ENCODE assay signal across 8 cellular contexts in genomic region chr6:138818496-138819194, GRCh38. TPM values are rescaled to one million over a fixed set of nuclear protein-coding genes. Genes with fewer than 3 reads are reported as not detected.
A peak's percentile ranks its signal among the peaks of the same experiment; 100 is the strongest.
DNase-seq lines count a peak whose midpoint lies in the region; ATAC-seq and TF ChIP-seq lines count a peak whose summit lies in the region.

No MANE protein-coding gene starts in this region.

- H3K27ac ChIP-seq in suprapubic skin: peak overlapping the region; percentile 90
- no peak overlapping the region for H3K27ac ChIP-seq in SK-N-SH (ENCODE audit: low read depth in 2 of 2, low read length in 1 of 2)

- peak overlapping the region; percentile 17 for H3K4me3 Mint-ChIP-seq in Calu3 (ENCODE audit: low read depth, unreplicated experiment)
- H3K4me3 Mint-ChIP-seq in activated naive CD8-positive, alpha-beta T cell treated with anti-CD3 and anti-CD28 coated beads for 36 hours: peak overlapping the region; percentile 38

- ATAC-seq in GM19351 (IDR thresholded peaks at IDR 0.05; ENCODE audit: unreplicated experiment): peak; percentile 66
- peak; percentile 77 for ATAC-seq in HG03159 (IDR thresholded peaks at IDR 0.05; ENCODE audit: unreplicated experiment)

- no peaks in the 10 kb centered on the region for H3K9me3 Mint-ChIP-seq in Calu3 (ENCODE audit: low read depth, unreplicated experiment)
- H3K9me3 Mint-ChIP-seq in activated naive CD8-positive, alpha-beta T cell treated with anti-CD3 and anti-CD28 coated beads for 36 hours: no peaks in the 10 kb centered on the region

- H3K36me3 ChIP-seq in suprapubic skin (no peaks in the 10 kb centered on the region), SK-N-SH (replicated peaks in 1 of 2; ENCODE audit: control insufficient read depth in 1 of 2, insufficient read depth in 2 of 2, low read length in 1 of 2) (no peaks in the 10 kb centered on the region)

- CTCF ChIA-PET in Calu3 (lab: Charles Lee): interaction anchor here (0.7 to 1.5 kb wide), 2 partner anchors 167 to 169 kb away, joined by 3 to 4 read pairs; no protein-coding TSS in a partner anchor
- CTCF ChIA-PET in SK-N-SH (lab: Yijun Ruan, JAX): interaction anchor here (1.3 to 2.4 kb wide), 3 partner anchors 13 to 546 kb away, joined by 4 to 9 read pairs (median 5); no protein-coding TSS in a partner anchor

- no peaks in the 10 kb centered on the region for H3K9me2 ChIP-seq in SK-N-SH

- H3K4me1 Mint-ChIP-seq in Calu3 (ENCODE audit: low read depth, unreplicated experiment): peaks cover 28% of the 10 kb centered on the region
- H3K4me1 Mint-ChIP-seq in activated naive CD8-positive, alpha-beta T cell treated with anti-CD3 and anti-CD28 coated beads for 36 hours: peaks cover 34% of the 10 kb centered on the region

- peaks cover 34% of the 10 kb centered on the region for H3K4me1 ChIP-seq in suprapubic skin
- H3K4me1 ChIP-seq in SK-N-SH (ENCODE audit: control insufficient read depth in 1 of 2, insufficient read depth in 2 of 2, low read depth in 1 of 2, low read length in 1 of 2): no peaks in the 10 kb centered on the region; a peak in 1 of 4 replicates

- H3K9ac ChIP-seq in SK-N-SH: no peak overlapping the region

- H3F3A ChIP-seq in SK-N-SH (replicated peaks; ENCODE audit: insufficient read depth): no peaks in the 10 kb centered on the region

- peak overlapping the region; percentile 94 for H3K27ac Mint-ChIP-seq in Calu3 (ENCODE audit: unreplicated experiment)
- H3K27ac Mint-ChIP-seq in activated naive CD8-positive, alpha-beta T cell treated with anti-CD3 and anti-CD28 coated beads for 36 hours: peak overlapping the region; percentile 88

- H2AFZ ChIP-seq in SK-N-SH (ENCODE audit: low read depth): no peak overlapping the region

- H3K4me3 ChIP-seq in suprapubic skin (no peak overlapping the region), SK-N-SH (ENCODE audit: low read depth in 2 of 2, low read length in 1 of 2) (no peak overlapping the region)

- TSS peak; percentile 87 for BruUV-seq in Calu3 (replicated peaks; lab: Mats Ljungman, UMichigan)

- no peaks in the 10 kb centered on the region for H4K20me1 ChIP-seq in SK-N-SH (ENCODE audit: insufficient read depth)

- no peak overlapping the region for H3K4me2 ChIP-seq in SK-N-SH

- TF ChIP-seq EP300 in suprapubic skin (IDR thresholded peaks at IDR 0.05) (no peak), SK-N-SH (IDR thresholded peaks at IDR 0.05; ENCODE audit: borderline replicate concordance in 1 of 2, low read depth in 1 of 2, low read length in 1 of 2) (no peak)

- DNase-seq in Calu3 (no peak), suprapubic skin (ENCODE audit: low spot score in 2 of 2) (no peak), OCI-M2 (lab: John Stamatoyannopoulos, UW; ENCODE audit: unreplicated experiment) (no peak), SK-N-SH (no peak)
- peak; percentile 12 for DNase-seq in activated naive CD8-positive, alpha-beta T cell treated with anti-CD3 and anti-CD28 coated beads for 36 hours
- no peak for DNase-seq in central memory CD4-positive, alpha-beta T cell

- intact Hi-C loops in Calu3 (cut with micrococcal nuclease; ENCODE audit: unreplicated experiment): loop anchor here (5.0 to 10.0 kb wide), 3 partner anchors 86 to 766 kb away; no protein-coding TSS in a partner anchor

- no peak for TF ChIP-seq RAD21 in SK-N-SH (IDR thresholded peaks at IDR 0.05; ENCODE audit: low read length)

- H3K27me3 Mint-ChIP-seq in Calu3 (ENCODE audit: unreplicated experiment): no peaks in the 10 kb centered on the region
- H3K27me3 Mint-ChIP-seq in activated naive CD8-positive, alpha-beta T cell treated with anti-CD3 and anti-CD28 coated beads for 36 hours: no peaks in the 10 kb centered on the region

- no peak for TF ChIP-seq POLR2A in suprapubic skin (IDR thresholded peaks at IDR 0.05)

- H3K9me3 ChIP-seq in suprapubic skin (no peaks in the 10 kb centered on the region), SK-N-SH (no peaks in the 10 kb centered on the region)

- TF ChIP-seq CTCF in Calu3 (IDR thresholded peaks at IDR 0.05; ENCODE audit: unreplicated experiment) (no peak), suprapubic skin (IDR thresholded peaks at IDR 0.05) (no peak), SK-N-SH (IDR thresholded peaks at IDR 0.05) (no peak)

- 55% methylated on average over 10 of the region's 10 CpGs for WGBS in suprapubic skin
- WGBS in SK-N-SH (ENCODE audit: low lambda C conversion rate): 80% methylated on average over 10 of the region's 10 CpGs

- POLR2A ChIA-PET in SK-N-SH (lab: Yijun Ruan, JAX): no interaction called here

- no peaks in the 10 kb centered on the region for H3K79me2 ChIP-seq in SK-N-SH (ENCODE audit: insufficient read depth)

- no peaks in the 10 kb centered on the region for H3K27me3 ChIP-seq in suprapubic skin
- no peaks in the 10 kb centered on the region for H3K27me3 ChIP-seq in SK-N-SH (ENCODE audit: insufficient read depth)

- peaks cover 11% of the 10 kb centered on the region for H3K36me3 Mint-ChIP-seq in Calu3 (ENCODE audit: insufficient read depth, unreplicated experiment)
- H3K36me3 Mint-ChIP-seq in activated naive CD8-positive, alpha-beta T cell treated with anti-CD3 and anti-CD28 coated beads for 36 hours: no peaks in the 10 kb centered on the region

TF ChIP-seq in SK-N-SH, 30 proteins besides CTCF, POLR2A, EP300 and RAD21:
- TF ChIP-seq POLR2AphosphoS5 (IDR thresholded peaks at IDR 0.05; ENCODE audit: low read depth, low read length) (no peak), TCF12 (IDR thresholded peaks at IDR 0.05) (no peak), NFIC (IDR thresholded peaks at IDR 0.05; ENCODE audit: borderline replicate concordance) (no peak)

RNA-seq across cellular contexts. Expression of gene ECT2L, which starts 22.8 kb away (rescaled TPM):
- total RNA-seq in Calu3 (2022) (not detected in 2 replicates), suprapubic skin (under 1 TPM in 3 of 4 donors, not detected in 1; 0.13 to 0.56 (median 0.23) TPM)
- total RNA-seq in activated naive CD8-positive, alpha-beta T cell treated with anti-CD3 and anti-CD28 coated beads for 36 hours: not detected
- polyA plus RNA-seq in SK-N-SH (2012; rRNA removed): 0.02 TPM in 1 of 2 replicates, not detected in the other
- polyA plus RNA-seq in SK-N-SH (2012; cell fraction: cytosol; rRNA removed): 0.05 TPM in 1 of 2 replicates, not detected in the other
- 0.01 TPM in 2 replicates for polyA plus RNA-seq in SK-N-SH (2012; cell fraction: nucleus; rRNA removed)

RNA-seq across cellular contexts. Expression of gene CCDC28A, which starts 45.1 kb away (rescaled TPM):
- total RNA-seq in Calu3 (2022) (9.8 and 12.1 TPM in 2 replicates), suprapubic skin (10 to 100 TPM in 3 of 4 donors, 1 to 10 TPM in 1; 7.9 to 15.6 (median 13.2) TPM)
- total RNA-seq in activated naive CD8-positive, alpha-beta T cell treated with anti-CD3 and anti-CD28 coated beads for 36 hours: 10 to 100 TPM; 15.5 to 16.6 TPM
- 11.4 and 13.4 TPM in 2 replicates for polyA plus RNA-seq in SK-N-SH (2012; rRNA removed)
- polyA plus RNA-seq in SK-N-SH (2012; cell fraction: cytosol; rRNA removed): 15.6 and 25.7 TPM in 2 replicates
- polyA plus RNA-seq in SK-N-SH (2012; cell fraction: nucleus; rRNA removed): 5.2 and 9.0 TPM in 2 replicates
